In the genomic region with DNA sequence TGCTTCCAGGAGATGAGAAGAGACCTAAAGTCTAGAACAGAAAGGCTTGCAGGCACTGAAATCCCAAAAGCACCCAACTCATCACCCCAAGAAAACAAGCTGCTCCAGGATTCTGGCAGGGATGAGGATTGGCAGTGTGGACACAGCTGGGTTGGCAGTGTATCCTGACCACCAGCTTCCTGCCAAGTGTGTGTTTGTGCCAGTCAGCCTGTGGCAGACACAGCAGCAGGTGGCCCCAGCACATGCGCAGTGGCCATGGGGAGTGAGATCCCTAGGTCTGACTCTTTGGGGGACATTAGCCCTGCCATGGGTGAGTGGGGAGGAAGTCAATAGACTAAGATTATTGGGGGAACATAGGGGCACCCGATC, we compare ENCODE assay signal across 9 cellular contexts. TPM values are rescaled to one million over a fixed set of nuclear protein-coding genes. Genes with fewer than 3 reads are reported as not detected.
DNase-seq lines count a peak whose midpoint lies in the region; ATAC-seq, FAIRE-seq and TF ChIP-seq lines count a peak whose summit lies in the region.
"Had no signal": no experiment of that assay in that cellular context is flagged by ENCODE, and none has a peak within 500 bp of the region (broad histone marks: within the 10 kb centered on the region; RNA-seq: fewer than 3 reads in every experiment).

No MANE protein-coding gene starts in this region.

- WGBS in HepG2 (ENCODE audit: low lambda C conversion rate) = 45% methylated on average over 2 of the region's 2 CpGs
- 85 to 86% methylated on average over 2 of the region's 2 CpGs for WGBS in lower leg skin, 2 donors

- H3K9me3 Mint-ChIP-seq in activated naive CD8-positive, alpha-beta T cell treated with anti-CD3 and anti-CD28 coated beads, Interleukin-2, amount 10 ng/mL, durations not matched to agents 7 days and 5 days = no peaks in the 10 kb centered on the region

- H3K27me3 ChIP-seq in HepG2 (ENCODE audit: control insufficient read depth in 1 of 2, insufficient read depth in 2 of 2, low read length in 2 of 2) = no peaks in the 10 kb centered on the region
- H3K27me3 ChIP-seq in Karpas-422 (ENCODE audit: low read length) = no peaks in the 10 kb centered on the region
- H3K27me3 ChIP-seq in PC-9 (ENCODE audit: insufficient read depth, low read depth) = no peaks in the 10 kb centered on the region
- H3K27me3 ChIP-seq: ovary had no signal

- BruUV-seq in HepG2 (replicated peaks; lab: Mats Ljungman, UMichigan) (no TSS peak), PC-9 (replicated peaks; lab: Mats Ljungman, UMichigan) (no TSS peak)

- H2AFZ ChIP-seq in HepG2 (ENCODE audit: low read length) (no peak overlapping the region), Karpas-422 (ENCODE audit: low read length) (no peak overlapping the region), PC-9 (no peak overlapping the region)

- H3K9ac ChIP-seq in HepG2 (ENCODE audit: insufficient read depth, low read depth, low read length) (no peak overlapping the region), Karpas-422 (ENCODE audit: low read length) (no peak overlapping the region)

- no peak for TF ChIP-seq RAD21 in HepG2 (CRISPR knock-in tag; IDR thresholded peaks at IDR 0.05)

- ATAC-seq in activated naive CD8-positive, alpha-beta T cell treated with anti-CD3 and anti-CD28 coated beads, Interleukin-2, amount 10 ng/mL, durations not matched to agents 7 days and 5 days (ENCODE audit: low read depth) = peak; percentile 14
- peak; percentile 52 for ATAC-seq in HepG2

- TF ChIP-seq POLR2A in HepG2 (IDR thresholded peaks at IDR 0.05; ENCODE audit: insufficient read depth in 1 of 2, low read depth in 2 of 2, low read length in 2 of 2) = no peak
- no peak for TF ChIP-seq POLR2A in lower leg skin (IDR thresholded peaks at IDR 0.05)

- no peak overlapping the region for H3K27ac ChIP-seq in HEK293 (ENCODE audit: extremely low read depth, low read depth, low read length)
- no peak overlapping the region for H3K27ac ChIP-seq in HepG2 (ENCODE audit: extremely low read length, insufficient read depth, low read length)
- no peak overlapping the region for H3K27ac ChIP-seq in Karpas-422 (ENCODE audit: low read length)
- no peak overlapping the region for H3K27ac ChIP-seq in PC-9

- in situ Hi-C loops in HepG2 (cut with HindIII; ENCODE audit: extremely low pct_ligation_motif_present, low pct_unique_long_range_greater_than_20kb) = no loop called here

- H3K36me3 Mint-ChIP-seq in activated naive CD8-positive, alpha-beta T cell treated with anti-CD3 and anti-CD28 coated beads, Interleukin-2, amount 10 ng/mL, durations not matched to agents 7 days and 5 days = peaks cover 18% of the 10 kb centered on the region

- DNase-seq in A172 (ENCODE audit: low spot score) (peak; percentile 64), HepG2 (ENCODE audit: low spot score) (no peak), Karpas-422 (no peak), SW480 (ENCODE audit: low spot score) (no peak), lower leg skin (ENCODE audit: low spot score in 2 of 2) (no peak), PC-9 (no peak)
- peak; percentile 36 for DNase-seq in activated naive CD8-positive, alpha-beta T cell treated with anti-CD3 and anti-CD28 coated beads, Interleukin-2, amount 10 ng/mL, durations not matched to agents 7 days and 5 days

- no peaks in the 10 kb centered on the region for H3K9me3 ChIP-seq in HEK293 (ENCODE audit: control insufficient read depth, insufficient read depth, low read depth, low read length)
- H3K9me3 ChIP-seq in HepG2 (ENCODE audit: low read length) = no peaks in the 10 kb centered on the region
- no peaks in the 10 kb centered on the region for H3K9me3 ChIP-seq in Karpas-422 (ENCODE audit: low read length)
- H3K9me3 ChIP-seq in PC-9 (ENCODE audit: insufficient read depth, low read depth) = no peaks in the 10 kb centered on the region
- H3K9me3 ChIP-seq: ovary had no signal

- TF ChIP-seq CTCF in HEK293 (tag by site-specific recombination; IDR thresholded peaks at IDR 0.05) (no peak), HepG2 (CRISPR knock-in tag; IDR thresholded peaks at IDR 0.05) (no peak), lower leg skin (IDR thresholded peaks at IDR 0.05) (no peak), PC-9 (conservative IDR thresholded peaks at IDR 0.05) (no peak)

- H3K4me3 ChIP-seq in HEK293 (ENCODE audit: low read depth, low read length) (no peak overlapping the region), HepG2 (replicated peaks in 1 of 3; ENCODE audit: insufficient read depth in 1 of 3, low read depth in 2 of 3, low read length in 3 of 3) (no peak overlapping the region), Karpas-422 (ENCODE audit: low read length) (no peak overlapping the region), lower leg skin (ENCODE audit: low read depth, poor library complexity, severe bottlenecking) (no peak overlapping the region), PC-9 (no peak overlapping the region)
- H3K4me3 ChIP-seq: ovary had no signal

- H3K79me2 ChIP-seq in HepG2 (ENCODE audit: insufficient read depth, low read length) = no peaks in the 10 kb centered on the region
- H3K79me2 ChIP-seq in Karpas-422 (ENCODE audit: low read length) = no peaks in the 10 kb centered on the region
- no peaks in the 10 kb centered on the region for H3K79me2 ChIP-seq in PC-9 (ENCODE audit: low read depth)

- CTCF ChIA-PET in HEK293 (lab: Yijun Ruan, JAX) (no interaction called here), HepG2 (lab: Yijun Ruan, JAX; ENCODE audit: low intra/inter-chr PET ratio, low total read pairs) (no interaction called here), PC-9 (lab: Charles Lee) (no interaction called here)

- H3K4me1 ChIP-seq in HEK293 (ENCODE audit: control insufficient read depth, insufficient read depth, low read length) (no peaks in the 10 kb centered on the region), HepG2 (ENCODE audit: insufficient read depth, low read length) (peaks cover 23% of the 10 kb centered on the region), Karpas-422 (ENCODE audit: low read length) (no peaks in the 10 kb centered on the region), PC-9 (replicated peaks; ENCODE audit: insufficient read depth) (peaks cover 11% of the 10 kb centered on the region)

- H3K4me1 Mint-ChIP-seq in activated naive CD8-positive, alpha-beta T cell treated with anti-CD3 and anti-CD28 coated beads, Interleukin-2, amount 10 ng/mL, durations not matched to agents 7 days and 5 days = peaks cover 29% of the 10 kb centered on the region

- POLR2A ChIA-PET in HEK293 (lab: Yijun Ruan, JAX) (interaction anchor here (1.5 to 2.7 kb wide), 3 partner anchors 9 to 16 kb away, joined by 5 to 16 read pairs (median 7); a partner anchor contains a TSS), HepG2 (lab: Yijun Ruan, JAX) (interaction anchor here (1.4 to 4.6 kb wide), 3 partner anchors 9 to 15 kb away, joined by 5 to 36 read pairs (median 18); a partner anchor contains a TSS), PC-9 (lab: Charles Lee; ENCODE audit: unreplicated experiment) (no interaction called here)
- POLR2A ChIA-PET in activated naive CD8-positive, alpha-beta T cell treated with anti-CD3 and anti-CD28 coated beads, Interleukin-2, amount 10 ng/mL, durations not matched to agents 7 days and 5 days (lab: Charles Lee) = interaction anchor here (0.6 to 5.8 kb wide), 8 partner anchors 10 to 1323 kb away, joined by 3 to 44 read pairs (median 4); a partner anchor contains a TSS

- no peak for FAIRE-seq in HepG2 (lab: Jason Lieb, UNC)

- intact Hi-C loops in HepG2 (cut with micrococcal nuclease; ENCODE audit: unreplicated experiment) = no loop called here
- intact Hi-C loops in lower leg skin (cut with DNase I; ENCODE audit: low total_unique reads) = no loop called here
- intact Hi-C loops in PC-9 (cut with micrococcal nuclease; ENCODE audit: unreplicated experiment) = no loop called here

- no peaks in the 10 kb centered on the region for H3K27me3 Mint-ChIP-seq in activated naive CD8-positive, alpha-beta T cell treated with anti-CD3 and anti-CD28 coated beads, Interleukin-2, amount 10 ng/mL, durations not matched to agents 7 days and 5 days

- peaks cover 7 to 26% of the 10 kb centered on the region in 2 experiments for H3K36me3 ChIP-seq in HEK293 (ENCODE audit: control insufficient read depth in 2 of 2, insufficient read depth in 1 of 2, low read length in 2 of 2)
- peaks cover 3 to 13% of the 10 kb centered on the region in 2 experiments for H3K36me3 ChIP-seq in HepG2 (replicated peaks in 1 of 2; ENCODE audit: control insufficient read depth in 1 of 2, insufficient read depth in 2 of 2, low read length in 2 of 2)
- H3K36me3 ChIP-seq in Karpas-422 (ENCODE audit: insufficient read depth, low read length) = peaks cover 9% of the 10 kb centered on the region; the same call in 1 of the 2 replicates
- H3K36me3 ChIP-seq in PC-9 (ENCODE audit: low read depth) = peaks cover 14% of the 10 kb centered on the region; the same call in 1 of the 2 replicates
- H3K36me3 ChIP-seq: ovary had no signal

- no peak for TF ChIP-seq EP300 in HepG2 (IDR thresholded peaks at IDR 0.05; ENCODE audit: low read depth in 2 of 2, low read length in 2 of 2)
- TF ChIP-seq EP300 in HepG2 (CRISPR knock-in tag; IDR thresholded peaks at IDR 0.05; ENCODE audit: borderline replicate concordance) = no peak

- peak overlapping the region; percentile 86 for H3K27ac Mint-ChIP-seq in activated naive CD8-positive, alpha-beta T cell treated with anti-CD3 and anti-CD28 coated beads, Interleukin-2, amount 10 ng/mL, durations not matched to agents 7 days and 5 days

- no peaks in the 10 kb centered on the region; the same call in 1 of the 2 replicates for H4K20me1 ChIP-seq in HepG2 (ENCODE audit: insufficient read depth, low read length)
- H4K20me1 ChIP-seq in Karpas-422 (ENCODE audit: insufficient read depth, low read depth, low read length) = no peaks in the 10 kb centered on the region
- H4K20me1 ChIP-seq in PC-9 (ENCODE audit: insufficient read depth) = no peaks in the 10 kb centered on the region

- no peaks in the 10 kb centered on the region for H3K9me2 ChIP-seq in Karpas-422 (replicated peaks; ENCODE audit: insufficient read depth, low read length)
- no peaks in the 10 kb centered on the region for H3K9me2 ChIP-seq in PC-9 (ENCODE audit: insufficient read depth)

- peaks cover 43% of the 10 kb centered on the region for H3F3A ChIP-seq in PC-9 (ENCODE audit: insufficient read depth, low read depth)

- H3K4me3 Mint-ChIP-seq in activated naive CD8-positive, alpha-beta T cell treated with anti-CD3 and anti-CD28 coated beads, Interleukin-2, amount 10 ng/mL, durations not matched to agents 7 days and 5 days = peak overlapping the region; percentile 17

- no peak overlapping the region for H3K4me2 ChIP-seq in HepG2 (ENCODE audit: low read depth, low read length)
- no peak overlapping the region for H3K4me2 ChIP-seq in Karpas-422 (ENCODE audit: low read depth, low read length, poor library complexity, severe bottlenecking)
- no peak overlapping the region for H3K4me2 ChIP-seq in PC-9

RNA-seq across cellular contexts. Expression of a gene that starts 8.7 kb away (rescaled TPM):
- 150 and 158 TPM in 2 replicates for total RNA-seq in A172 (2014; rRNA removed; shearing (Covaris generic))
- total RNA-seq in activated naive CD8-positive, alpha-beta T cell treated with anti-CD3 and anti-CD28 coated beads, Interleukin-2, amount 10 ng/mL, durations not matched to agents 7 days and 5 days = 10 to 100 TPM; 37.9 TPM
- 25.7 and 34.3 TPM in 2 replicates for total RNA-seq in HepG2 (2016; rRNA removed; fragmentation: Illumina TruSeq; extraction: Trizol)
- 17.2 and 21.6 TPM in 2 replicates for total RNA-seq in HepG2 (2016; cell fraction: cytosol; rRNA removed; fragmentation: Illumina TruSeq; extraction: Trizol; ENCODE audit: low read depth)
- 28.1 and 34.1 TPM in 2 replicates for total RNA-seq in HepG2 (2016; cell fraction: insoluble cytoplasmic fraction; rRNA removed; fragmentation: Illumina TruSeq; extraction: Trizol)
- 27.9 and 30.7 TPM in 2 replicates for total RNA-seq in HepG2 (2016; cell fraction: membrane; rRNA removed; fragmentation: Illumina TruSeq; extraction: Trizol)
- 11.1 and 12.2 TPM in 2 replicates for total RNA-seq in HepG2 (2016; cell fraction: nucleus; rRNA removed; fragmentation: Illumina TruSeq; extraction: Trizol)
- polyA plus RNA-seq in HepG2 (2011; rRNA removed) = 21.7 and 23.9 TPM in 2 replicates
- polyA plus RNA-seq in HepG2 (2011; cell fraction: cytosol; rRNA removed) = 23.2 and 25.5 TPM in 2 replicates
- polyA plus RNA-seq in HepG2 (2011; cell fraction: nucleus; rRNA removed) = 11.8 and 17.6 TPM in 2 replicates
- 11.7 and 15.3 TPM in 2 replicates for polyA plus RNA-seq in HepG2 (2012)
- polyA plus RNA-seq in HepG2 (2016; cell fraction: cytosol; fragmentation: Illumina TruSeq; extraction: Trizol; ENCODE audit: low read depth) = 20.4 and 22.1 TPM in 2 replicates
- polyA plus RNA-seq in HepG2 (2016; cell fraction: insoluble cytoplasmic fraction; fragmentation: Illumina TruSeq; extraction: Trizol; ENCODE audit: low read depth) = 31.0 and 31.2 TPM in 2 replicates
- polyA plus RNA-seq in HepG2 (2016; cell fraction: membrane; fragmentation: Illumina TruSeq; extraction: Trizol; ENCODE audit: low read depth) = 23.6 and 28.1 TPM in 2 replicates
- polyA plus RNA-seq in HepG2 (2016; cell fraction: nucleus; fragmentation: Illumina TruSeq; extraction: Trizol; ENCODE audit: insufficient read depth, low read depth) = 20.7 and 21.7 TPM in 2 replicates
- 7.3 and 37.6 TPM in 2 replicates for polyA minus RNA-seq in HepG2 (2011; rRNA and poly(A)+ RNA removed; ENCODE audit: low replicate concordance)
- 7.2 and 8.8 TPM in 2 replicates for polyA minus RNA-seq in HepG2 (2011; cell fraction: cytosol; rRNA and poly(A)+ RNA removed)
- 4.5 and 9.3 TPM in 2 replicates for polyA minus RNA-seq in HepG2 (2011; cell fraction: nucleus; rRNA and poly(A)+ RNA removed)
- total RNA-seq in Karpas-422 (2014; rRNA removed; shearing (Covaris generic); ENCODE audit: low replicate concordance) = 46.2 and 54.3 TPM in 2 replicates
- 10 to 100 TPM; 34.8 to 60.4 (median 46.9) TPM for total RNA-seq in lower leg skin
- 25.4 and 29.5 TPM in 2 replicates for total RNA-seq in PC-9 (2021)

RNA-seq across cellular contexts. Expression of a gene that starts 16.0 kb away (rescaled TPM):
- 49.0 and 60.8 TPM in 2 replicates for total RNA-seq in A172 (2014; rRNA removed; shearing (Covaris generic))
- 100 to 1,000 TPM in 1 of 2 experiments, 10 to 100 TPM in 1; 98.1 to 105 TPM for total RNA-seq in activated naive CD8-positive, alpha-beta T cell treated with anti-CD3 and anti-CD28 coated beads, Interleukin-2, amount 10 ng/mL, durations not matched to agents 7 days and 5 days
- total RNA-seq in HepG2 (2016; rRNA removed; fragmentation: Illumina TruSeq; extraction: Trizol) = 35.4 and 38.0 TPM in 2 replicates
- total RNA-seq in HepG2 (2016; cell fraction: cytosol; rRNA removed; fragmentation: Illumina TruSeq; extraction: Trizol; ENCODE audit: low read depth) = 14.3 and 17.0 TPM in 2 replicates
- total RNA-seq in HepG2 (2016; cell fraction: insoluble cytoplasmic fraction; rRNA removed; fragmentation: Illumina TruSeq; extraction: Trizol) = 34.0 and 41.6 TPM in 2 replicates
- total RNA-seq in HepG2 (2016; cell fraction: membrane; rRNA removed; fragmentation: Illumina TruSeq; extraction: Trizol) = 24.6 and 26.6 TPM in 2 replicates
- 60.5 and 67.4 TPM in 2 replicates for total RNA-seq in HepG2 (2016; cell fraction: nucleus; rRNA removed; fragmentation: Illumina TruSeq; extraction: Trizol)
- 47.1 and 51.9 TPM in 2 replicates for polyA plus RNA-seq in HepG2 (2011; rRNA removed)
- polyA plus RNA-seq in HepG2 (2011; cell fraction: cytosol; rRNA removed) = 33.6 and 37.2 TPM in 2 replicates
- 57.8 and 64.5 TPM in 2 replicates for polyA plus RNA-seq in HepG2 (2011; cell fraction: nucleus; rRNA removed)
- 40.9 and 49.6 TPM in 2 replicates for polyA plus RNA-seq in HepG2 (2012)
- polyA plus RNA-seq in HepG2 (2016; cell fraction: cytosol; fragmentation: Illumina TruSeq; extraction: Trizol; ENCODE audit: low read depth) = 11.0 and 11.5 TPM in 2 replicates
- polyA plus RNA-seq in HepG2 (2016; cell fraction: insoluble cytoplasmic fraction; fragmentation: Illumina TruSeq; extraction: Trizol; ENCODE audit: low read depth) = 59.9 and 65.3 TPM in 2 replicates
- polyA plus RNA-seq in HepG2 (2016; cell fraction: membrane; fragmentation: Illumina TruSeq; extraction: Trizol; ENCODE audit: low read depth) = 17.8 and 18.3 TPM in 2 replicates
- polyA plus RNA-seq in HepG2 (2016; cell fraction: nucleus; fragmentation: Illumina TruSeq; extraction: Trizol; ENCODE audit: insufficient read depth, low read depth) = 108 TPM in 2 replicates
- polyA minus RNA-seq in HepG2 (2011; rRNA and poly(A)+ RNA removed; ENCODE audit: low replicate concordance) = 34.2 and 56.3 TPM in 2 replicates
- polyA minus RNA-seq in HepG2 (2011; cell fraction: cytosol; rRNA and poly(A)+ RNA removed) = 16.0 and 16.8 TPM in 2 replicates
- polyA minus RNA-seq in HepG2 (2011; cell fraction: nucleus; rRNA and poly(A)+ RNA removed) = 134 and 152 TPM in 2 replicates
- total RNA-seq in Karpas-422 (2014; rRNA removed; shearing (Covaris generic); ENCODE audit: low replicate concordance) = 62.1 and 64.6 TPM in 2 replicates
- 10 to 100 TPM; 56.1 to 86.9 (median 65.5) TPM for total RNA-seq in lower leg skin
- 75.1 and 83.9 TPM in 2 replicates for total RNA-seq in PC-9 (2021)

RNA-seq across cellular contexts. Expression of a gene that starts 20.9 kb away (rescaled TPM):
- 578 and 601 TPM in 2 replicates for total RNA-seq in A172 (2014; rRNA removed; shearing (Covaris generic))
- total RNA-seq in activated naive CD8-positive, alpha-beta T cell treated with anti-CD3 and anti-CD28 coated beads, Interleukin-2, amount 10 ng/mL, durations not matched to agents 7 days and 5 days = 100 to 1,000 TPM; 141 to 142 TPM
- total RNA-seq in HepG2 (2016; rRNA removed; fragmentation: Illumina TruSeq; extraction: Trizol) = 366 and 491 TPM in 2 replicates
- total RNA-seq in HepG2 (2016; cell fraction: cytosol; rRNA removed; fragmentation: Illumina TruSeq; extraction: Trizol; ENCODE audit: low read depth) = 146 and 174 TPM in 2 replicates
- 359 and 502 TPM in 2 replicates for total RNA-seq in HepG2 (2016; cell fraction: insoluble cytoplasmic fraction; rRNA removed; fragmentation: Illumina TruSeq; extraction: Trizol)
- 204 and 223 TPM in 2 replicates for total RNA-seq in HepG2 (2016; cell fraction: membrane; rRNA removed; fragmentation: Illumina TruSeq; extraction: Trizol)
- total RNA-seq in HepG2 (2016; cell fraction: nucleus; rRNA removed; fragmentation: Illumina TruSeq; extraction: Trizol) = 153 and 156 TPM in 2 replicates
- 206 and 292 TPM in 2 replicates for polyA plus RNA-seq in HepG2 (2011; rRNA removed)
- polyA plus RNA-seq in HepG2 (2011; cell fraction: cytosol; rRNA removed) = 210 and 226 TPM in 2 replicates
- polyA plus RNA-seq in HepG2 (2011; cell fraction: nucleus; rRNA removed) = 112 and 130 TPM in 2 replicates
- polyA plus RNA-seq in HepG2 (2012) = 167 and 197 TPM in 2 replicates
- polyA plus RNA-seq in HepG2 (2016; cell fraction: cytosol; fragmentation: Illumina TruSeq; extraction: Trizol; ENCODE audit: low read depth) = 110 and 126 TPM in 2 replicates
- 421 and 450 TPM in 2 replicates for polyA plus RNA-seq in HepG2 (2016; cell fraction: insoluble cytoplasmic fraction; fragmentation: Illumina TruSeq; extraction: Trizol; ENCODE audit: low read depth)
- polyA plus RNA-seq in HepG2 (2016; cell fraction: membrane; fragmentation: Illumina TruSeq; extraction: Trizol; ENCODE audit: low read depth) = 135 and 147 TPM in 2 replicates
- polyA plus RNA-seq in HepG2 (2016; cell fraction: nucleus; fragmentation: Illumina TruSeq; extraction: Trizol; ENCODE audit: insufficient read depth, low read depth) = 209 and 219 TPM in 2 replicates
- polyA minus RNA-seq in HepG2 (2011; rRNA and poly(A)+ RNA removed; ENCODE audit: low replicate concordance) = 261 and 433 TPM in 2 replicates
- 119 and 120 TPM in 2 replicates for polyA minus RNA-seq in HepG2 (2011; cell fraction: cytosol; rRNA and poly(A)+ RNA removed)
- polyA minus RNA-seq in HepG2 (2011; cell fraction: nucleus; rRNA and poly(A)+ RNA removed) = 73.5 and 81.7 TPM in 2 replicates
- total RNA-seq in Karpas-422 (2014; rRNA removed; shearing (Covaris generic); ENCODE audit: low replicate concordance) = 146 and 178 TPM in 2 replicates
- 100 to 1,000 TPM in 2 of 4 donors, 10 to 100 TPM in 2; 80.4 to 118 (median 105) TPM for total RNA-seq in lower leg skin
- total RNA-seq in PC-9 (2021) = 131 and 145 TPM in 2 replicates

RNA-seq across cellular contexts. Expression of a gene that starts 21.6 kb away (rescaled TPM):
- 0.46 and 2.8 TPM in 2 replicates for total RNA-seq in A172 (2014; rRNA removed; shearing (Covaris generic))
- total RNA-seq in activated naive CD8-positive, alpha-beta T cell treated with anti-CD3 and anti-CD28 coated beads, Interleukin-2, amount 10 ng/mL, durations not matched to agents 7 days and 5 days = not detected
- total RNA-seq in HepG2 (2016; rRNA removed; fragmentation: Illumina TruSeq; extraction: Trizol) = 120 and 151 TPM in 2 replicates
- 28.0 and 35.5 TPM in 2 replicates for total RNA-seq in HepG2 (2016; cell fraction: cytosol; rRNA removed; fragmentation: Illumina TruSeq; extraction: Trizol; ENCODE audit: low read depth)
- 119 and 133 TPM in 2 replicates for total RNA-seq in HepG2 (2016; cell fraction: insoluble cytoplasmic fraction; rRNA removed; fragmentation: Illumina TruSeq; extraction: Trizol)
- 48.1 and 56.1 TPM in 2 replicates for total RNA-seq in HepG2 (2016; cell fraction: membrane; rRNA removed; fragmentation: Illumina TruSeq; extraction: Trizol)
- total RNA-seq in HepG2 (2016; cell fraction: nucleus; rRNA removed; fragmentation: Illumina TruSeq; extraction: Trizol) = 54.6 and 59.6 TPM in 2 replicates
- polyA plus RNA-seq in HepG2 (2011; rRNA removed) = 238 and 251 TPM in 2 replicates
- polyA plus RNA-seq in HepG2 (2011; cell fraction: cytosol; rRNA removed) = 339 and 395 TPM in 2 replicates
- polyA plus RNA-seq in HepG2 (2011; cell fraction: nucleus; rRNA removed) = 68.2 and 87.5 TPM in 2 replicates
- polyA plus RNA-seq in HepG2 (2012) = 109 and 178 TPM in 2 replicates
- 100 and 132 TPM in 2 replicates for polyA plus RNA-seq in HepG2 (2016; cell fraction: cytosol; fragmentation: Illumina TruSeq; extraction: Trizol; ENCODE audit: low read depth)
- 381 and 401 TPM in 2 replicates for polyA plus RNA-seq in HepG2 (2016; cell fraction: insoluble cytoplasmic fraction; fragmentation: Illumina TruSeq; extraction: Trizol; ENCODE audit: low read depth)
- polyA plus RNA-seq in HepG2 (2016; cell fraction: membrane; fragmentation: Illumina TruSeq; extraction: Trizol; ENCODE audit: low read depth) = 143 and 156 TPM in 2 replicates
- polyA plus RNA-seq in HepG2 (2016; cell fraction: nucleus; fragmentation: Illumina TruSeq; extraction: Trizol; ENCODE audit: insufficient read depth, low read depth) = 222 and 236 TPM in 2 replicates
- polyA minus RNA-seq in HepG2 (2011; rRNA and poly(A)+ RNA removed; ENCODE audit: low replicate concordance) = 3.5 and 272 TPM in 2 replicates
- 102 and 128 TPM in 2 replicates for polyA minus RNA-seq in HepG2 (2011; cell fraction: cytosol; rRNA and poly(A)+ RNA removed)
- 35.0 and 41.2 TPM in 2 replicates for polyA minus RNA-seq in HepG2 (2011; cell fraction: nucleus; rRNA and poly(A)+ RNA removed)
- 15.9 and 18.9 TPM in 2 replicates for total RNA-seq in Karpas-422 (2014; rRNA removed; shearing (Covaris generic); ENCODE audit: low replicate concordance)
- 10 to 100 TPM in 3 of 4 donors, 1 to 10 TPM in 1; 8.7 to 33.5 (median 23.8) TPM for total RNA-seq in lower leg skin
- 0.46 and 1.0 TPM in 2 replicates for total RNA-seq in PC-9 (2021)

RNA-seq across cellular contexts. Expression of a gene that starts 22.5 kb away (rescaled TPM):
- 116 and 160 TPM in 2 replicates for total RNA-seq in A172 (2014; rRNA removed; shearing (Covaris generic))
- 1 to 10 TPM; 4.8 to 5.3 TPM for total RNA-seq in activated naive CD8-positive, alpha-beta T cell treated with anti-CD3 and anti-CD28 coated beads, Interleukin-2, amount 10 ng/mL, durations not matched to agents 7 days and 5 days
- 89.5 and 115 TPM in 2 replicates for total RNA-seq in HepG2 (2016; rRNA removed; fragmentation: Illumina TruSeq; extraction: Trizol)
- total RNA-seq in HepG2 (2016; cell fraction: cytosol; rRNA removed; fragmentation: Illumina TruSeq; extraction: Trizol; ENCODE audit: low read depth) = 78.4 and 101 TPM in 2 replicates
- total RNA-seq in HepG2 (2016; cell fraction: insoluble cytoplasmic fraction; rRNA removed; fragmentation: Illumina TruSeq; extraction: Trizol) = 101 and 125 TPM in 2 replicates
- total RNA-seq in HepG2 (2016; cell fraction: membrane; rRNA removed; fragmentation: Illumina TruSeq; extraction: Trizol) = 88.5 and 93.4 TPM in 2 replicates
- 30.0 and 35.1 TPM in 2 replicates for total RNA-seq in HepG2 (2016; cell fraction: nucleus; rRNA removed; fragmentation: Illumina TruSeq; extraction: Trizol)
- 172 TPM in 2 replicates for polyA plus RNA-seq in HepG2 (2011; rRNA removed)
- 139 and 163 TPM in 2 replicates for polyA plus RNA-seq in HepG2 (2011; cell fraction: cytosol; rRNA removed)
- polyA plus RNA-seq in HepG2 (2011; cell fraction: nucleus; rRNA removed) = 32.1 and 42.4 TPM in 2 replicates
- 56.6 and 75.4 TPM in 2 replicates for polyA plus RNA-seq in HepG2 (2012)
- polyA plus RNA-seq in HepG2 (2016; cell fraction: cytosol; fragmentation: Illumina TruSeq; extraction: Trizol; ENCODE audit: low read depth) = 82.7 and 114 TPM in 2 replicates
- polyA plus RNA-seq in HepG2 (2016; cell fraction: insoluble cytoplasmic fraction; fragmentation: Illumina TruSeq; extraction: Trizol; ENCODE audit: low read depth) = 106 and 116 TPM in 2 replicates
- 65.7 and 84.0 TPM in 2 replicates for polyA plus RNA-seq in HepG2 (2016; cell fraction: membrane; fragmentation: Illumina TruSeq; extraction: Trizol; ENCODE audit: low read depth)
- 50.7 and 51.1 TPM in 2 replicates for polyA plus RNA-seq in HepG2 (2016; cell fraction: nucleus; fragmentation: Illumina TruSeq; extraction: Trizol; ENCODE audit: insufficient read depth, low read depth)
- polyA minus RNA-seq in HepG2 (2011; rRNA and poly(A)+ RNA removed; ENCODE audit: low replicate concordance) = 42.6 and 182 TPM in 2 replicates
- 11.7 and 13.7 TPM in 2 replicates for polyA minus RNA-seq in HepG2 (2011; cell fraction: cytosol; rRNA and poly(A)+ RNA removed)
- 6.7 and 6.8 TPM in 2 replicates for polyA minus RNA-seq in HepG2 (2011; cell fraction: nucleus; rRNA and poly(A)+ RNA removed)
- 13.4 and 21.5 TPM in 2 replicates for total RNA-seq in Karpas-422 (2014; rRNA removed; shearing (Covaris generic); ENCODE audit: low replicate concordance)
- 10 to 100 TPM; 44.1 to 72.8 (median 47.2) TPM for total RNA-seq in lower leg skin
- 120 and 144 TPM in 2 replicates for total RNA-seq in PC-9 (2021)

Comparison
In these comparisons a context has a peak if more than half of its experiments do, and no peak if none do; other contexts are left out.
1. DNase-seq: peak in A172 (single experiment) and activated naive CD8-positive, alpha-beta T cell treated with anti-CD3 and anti-CD28 coated beads, Interleukin-2, amount 10 ng/mL, durations not matched to agents 7 days and 5 days (single experiment); none in HepG2 (single experiment), Karpas-422 (single experiment), SW480 (single experiment), lower leg skin (0 of 2) and PC-9 (0 of 2).